Comparison of ENCODE assay signal across 26 cellular contexts in the genomic region with DNA sequence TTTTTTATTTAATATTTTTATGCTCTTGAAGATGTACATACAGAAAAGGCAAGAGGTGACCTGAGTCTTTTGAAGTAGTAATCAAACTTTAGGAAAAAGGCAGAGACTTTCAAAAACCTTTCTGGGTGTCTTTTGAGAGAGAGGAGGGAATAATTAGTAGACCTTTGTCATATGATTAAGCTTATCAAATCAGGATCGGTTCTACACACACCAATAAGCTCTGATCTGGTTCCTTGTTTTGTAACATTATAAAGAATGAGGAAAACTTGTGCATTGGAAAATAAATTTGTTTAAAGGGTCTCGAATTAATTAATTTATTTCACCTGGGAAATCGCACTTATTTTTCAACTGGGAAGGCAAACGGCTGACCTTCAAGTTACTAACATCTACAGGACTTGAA. TPM values are rescaled to one million over a fixed set of nuclear protein-coding genes. Genes with fewer than 3 reads are reported as not detected.
DNase-seq lines count a peak whose midpoint lies in the region; ATAC-seq and TF ChIP-seq lines count a peak whose summit lies in the region.
"Had no signal": no experiment of that assay in that cellular context is flagged by ENCODE, and none has a peak within 500 bp of the region (broad histone marks: within the 10 kb centered on the region; RNA-seq: fewer than 3 reads in every experiment).

No MANE protein-coding gene starts in this region.

- TF ChIP-seq POLR2A in esophagus squamous epithelium (IDR thresholded peaks at IDR 0.05), result no peak

- no peaks in the 10 kb centered on the region for H3K36me3 Mint-ChIP-seq in T-helper 2 cell treated with Interferon-gamma antibody and Interleukin-4, amounts not matched to agents 5 μg/mL and 100 μg/mL, for 36 hours (ENCODE audit: low read depth)
- H3K36me3 Mint-ChIP-seq: activated CD8-positive, alpha-beta memory T cell treated with anti-CD3 and anti-CD28 coated beads, Interleukin-2, amount 10 ng/mL, durations not matched to agents 7 days and 5 days; activated naive CD8-positive, alpha-beta T cell treated with anti-CD3 and anti-CD28 coated beads for 36 hours; CD8-positive, alpha-beta T cell; stimulated activated effector memory CD8-positive, alpha-beta T cell treated with anti-CD3 and anti-CD28 coated beads, Interleukin-12 subunit alpha, Interleukin-12 subunit beta, amount 100 ng/mL, for 72 hours; T-cell had no signal

- H3K4me1 ChIP-seq in esophagus squamous epithelium (peaks cover 0 to 24% (median 19%) of the 10 kb centered on the region in 3 donors), skeletal muscle satellite cell (ENCODE audit: control insufficient read depth, insufficient read depth, low read length) (peaks cover 28% of the 10 kb centered on the region)
- H3K4me1 ChIP-seq: foreskin keratinocyte, parathyroid adenoma had no signal

- H3K4me2 ChIP-seq in skeletal muscle satellite cell (ENCODE audit: low read length), result peak overlapping the region; percentile 95

- H3K27me3 ChIP-seq in esophagus squamous epithelium, result peaks cover 2 to 96% (median 18%) of the 10 kb centered on the region in 4 donors
- no peaks in the 10 kb centered on the region for H3K27me3 ChIP-seq in skeletal muscle satellite cell (ENCODE audit: control insufficient read depth, insufficient read depth, low read length)

- no peak for ATAC-seq in HG02840 (IDR thresholded peaks at IDR 0.05; ENCODE audit: low FRiP score, unreplicated experiment)
- ATAC-seq in HG03045 (IDR thresholded peaks at IDR 0.05; ENCODE audit: unreplicated experiment), result no peak
- ATAC-seq: activated CD8-positive, alpha-beta memory T cell treated with anti-CD3 and anti-CD28 coated beads, Interleukin-2, amount 10 ng/mL, durations not matched to agents 7 days and 5 days; CD8-positive, alpha-beta T cell; foreskin keratinocyte; HepG2; right lobe of liver; stimulated activated effector memory CD8-positive, alpha-beta T cell treated with anti-CD3 and anti-CD28 coated beads, Interleukin-12 subunit alpha, Interleukin-12 subunit beta, amount 100 ng/mL, for 72 hours; T-cell had no signal

- peak overlapping the region; percentile 16 to 58 (median 44) for H3K4me3 ChIP-seq in esophagus squamous epithelium
- H3K4me3 ChIP-seq in skeletal muscle satellite cell (ENCODE audit: low read length), result no peak overlapping the region
- H3K4me3 ChIP-seq: right lobe of liver had no signal

- peak; percentile 30 for DNase-seq in EL
- DNase-seq in NCI-H69 (lab: John Stamatoyannopoulos, UW), result peak; percentile 39
- DNase-seq in esophagus squamous epithelium (lab: John Stamatoyannopoulos, UW), result no peak
- no peak for DNase-seq in GM13977 (ENCODE audit: low spot score)
- no peak for DNase-seq in T-helper 2 cell treated with Interferon-gamma antibody and Interleukin-4, amounts not matched to agents 5 μg/mL and 100 μg/mL, for 36 hours (ENCODE audit: low spot score)
- DNase-seq: activated CD4-positive, alpha-beta T cell treated with anti-CD3 and anti-CD28 coated beads, Interleukin-2, amount 10 ng/mL, durations not matched to agents 24 days and 14 days; activated CD8-positive, alpha-beta memory T cell treated with anti-CD3 and anti-CD28 coated beads, Interleukin-2, amount 10 ng/mL, durations not matched to agents 7 days and 5 days; activated naive CD8-positive, alpha-beta T cell treated with anti-CD3 and anti-CD28 coated beads for 36 hours; CD8-positive, alpha-beta T cell; cortex of kidney; foreskin keratinocyte; NCI-H1436; NCI-H2171; NCI-H526; right lobe of liver; Right ventricle myocardium superior; T-cell had no signal

- TF ChIP-seq CTCF in esophagus squamous epithelium (IDR thresholded peaks at IDR 0.05), result no peak
- no peak for TF ChIP-seq CTCF in GM13977 (IDR thresholded peaks at IDR 0.05; ENCODE audit: extremely low read depth, insufficient read depth, missing control alignments)

- no peak overlapping the region for H3K27ac Mint-ChIP-seq in T-helper 2 cell treated with Interferon-gamma antibody and Interleukin-4, amounts not matched to agents 5 μg/mL and 100 μg/mL, for 36 hours
- H3K27ac Mint-ChIP-seq: activated CD4-positive, alpha-beta T cell treated with anti-CD3 and anti-CD28 coated beads, Interleukin-2, amount 10 ng/mL, durations not matched to agents 24 days and 14 days; activated CD8-positive, alpha-beta memory T cell treated with anti-CD3 and anti-CD28 coated beads, Interleukin-2, amount 10 ng/mL, durations not matched to agents 7 days and 5 days; activated naive CD8-positive, alpha-beta T cell treated with anti-CD3 and anti-CD28 coated beads for 36 hours; CD8-positive, alpha-beta T cell; stimulated activated effector memory CD8-positive, alpha-beta T cell treated with anti-CD3 and anti-CD28 coated beads, Interleukin-12 subunit alpha, Interleukin-12 subunit beta, amount 100 ng/mL, for 72 hours; T-cell had no signal

- in situ Hi-C loops in GM13977 (cut with MboI; ENCODE audit: low pct_unique_long_range_greater_than_20kb, low sequenced_read_pairs, unreplicated experiment), result no loop called here

- H3K9me3 ChIP-seq in esophagus squamous epithelium (no peaks in the 10 kb centered on the region), skeletal muscle satellite cell (replicated peaks; ENCODE audit: low read length) (no peaks in the 10 kb centered on the region)
- H3K9me3 ChIP-seq: right lobe of liver had no signal

- H3K36me3 ChIP-seq in esophagus squamous epithelium (no peaks in the 10 kb centered on the region), skeletal muscle satellite cell (ENCODE audit: insufficient read depth, low read length) (no peaks in the 10 kb centered on the region)
- H3K36me3 ChIP-seq: right lobe of liver had no signal

- WGBS in esophagus squamous epithelium, 2 donors, result 25 to 37% methylated on average over 4 of the region's 4 CpGs

- H3K4me3 Mint-ChIP-seq in T-helper 2 cell treated with Interferon-gamma antibody and Interleukin-4, amounts not matched to agents 5 μg/mL and 100 μg/mL, for 36 hours, result no peak overlapping the region
- H3K4me3 Mint-ChIP-seq: activated CD4-positive, alpha-beta T cell treated with anti-CD3 and anti-CD28 coated beads, Interleukin-2, amount 10 ng/mL, durations not matched to agents 24 days and 14 days; activated CD8-positive, alpha-beta memory T cell treated with anti-CD3 and anti-CD28 coated beads, Interleukin-2, amount 10 ng/mL, durations not matched to agents 7 days and 5 days; activated naive CD8-positive, alpha-beta T cell treated with anti-CD3 and anti-CD28 coated beads for 36 hours; CD8-positive, alpha-beta T cell; T-cell had no signal

- intact Hi-C loops in esophagus squamous epithelium (cut with DNase I), result no loop called here

- H3K27me3 Mint-ChIP-seq in T-helper 2 cell treated with Interferon-gamma antibody and Interleukin-4, amounts not matched to agents 5 μg/mL and 100 μg/mL, for 36 hours (ENCODE audit: low read depth), result peaks cover 57% of the 10 kb centered on the region

- peaks cover 4% of the 10 kb centered on the region for H3K4me1 Mint-ChIP-seq in T-helper 2 cell treated with Interferon-gamma antibody and Interleukin-4, amounts not matched to agents 5 μg/mL and 100 μg/mL, for 36 hours (ENCODE audit: low read depth)
- H3K4me1 Mint-ChIP-seq: activated CD4-positive, alpha-beta T cell treated with anti-CD3 and anti-CD28 coated beads, Interleukin-2, amount 10 ng/mL, durations not matched to agents 24 days and 14 days; activated CD8-positive, alpha-beta memory T cell treated with anti-CD3 and anti-CD28 coated beads, Interleukin-2, amount 10 ng/mL, durations not matched to agents 7 days and 5 days; activated naive CD8-positive, alpha-beta T cell treated with anti-CD3 and anti-CD28 coated beads for 36 hours had no signal

- no peaks in the 10 kb centered on the region for H3K9me3 Mint-ChIP-seq in T-helper 2 cell treated with Interferon-gamma antibody and Interleukin-4, amounts not matched to agents 5 μg/mL and 100 μg/mL, for 36 hours
- H3K9me3 Mint-ChIP-seq: activated naive CD8-positive, alpha-beta T cell treated with anti-CD3 and anti-CD28 coated beads for 36 hours; CD8-positive, alpha-beta T cell; stimulated activated effector memory CD8-positive, alpha-beta T cell treated with anti-CD3 and anti-CD28 coated beads, Interleukin-12 subunit alpha, Interleukin-12 subunit beta, amount 100 ng/mL, for 72 hours had no signal

- no peak overlapping the region for H3K9ac ChIP-seq in skeletal muscle satellite cell (ENCODE audit: low read depth, low read length)
- H3K9ac ChIP-seq: parathyroid adenoma had no signal

- peak overlapping the region; percentile 67 to 91 (median 84) for H3K27ac ChIP-seq in esophagus squamous epithelium
- H3K27ac ChIP-seq: foreskin keratinocyte, parathyroid adenoma, right lobe of liver had no signal

RNA-seq across cellular contexts. Expression of gene TWIST1, which starts 11.9 kb away (rescaled TPM):
- total RNA-seq in esophagus squamous epithelium, result 10 to 100 TPM in 1 of 4 donors, 1 to 10 TPM in 2, not detected in 1; 2.5 to 20.0 (median 8.0) TPM
- total RNA-seq in skeletal muscle satellite cell (2012; rRNA removed), result 37.5 and 41.9 TPM in 2 replicates
- total RNA-seq: activated naive CD8-positive, alpha-beta T cell treated with anti-CD3 and anti-CD28 coated beads for 36 hours; CD8-positive, alpha-beta T cell; HepG2; lung microvascular endothelial cell had no signal

RNA-seq across cellular contexts. Expression of gene FERD3L, which starts 39.7 kb away (rescaled TPM):
- not detected for total RNA-seq in esophagus squamous epithelium
- total RNA-seq in skeletal muscle satellite cell (2012; rRNA removed), result not detected in 2 replicates
- total RNA-seq: activated CD4-positive, alpha-beta T cell treated with anti-CD3 and anti-CD28 coated beads, Interleukin-2, amount 10 ng/mL, durations not matched to agents 24 days and 14 days; activated CD8-positive, alpha-beta memory T cell treated with anti-CD3 and anti-CD28 coated beads, Interleukin-2, amount 10 ng/mL, durations not matched to agents 7 days and 5 days; activated naive CD8-positive, alpha-beta T cell treated with anti-CD3 and anti-CD28 coated beads for 36 hours; CD8-positive, alpha-beta T cell; foreskin keratinocyte; H7; HepG2; lung microvascular endothelial cell; myocyte; right lobe of liver; Right ventricle myocardium superior; T-cell had no signal

Comparison
In these comparisons a context has a peak if more than half of its experiments do, and no peak if none do; other contexts are left out.
1. DNase-seq: peak in EL (single experiment) and NCI-H69 (single experiment); none in esophagus squamous epithelium (single experiment), GM13977 (single experiment) and T-helper 2 cell treated with Interferon-gamma antibody and Interleukin-4, amounts not matched to agents 5 μg/mL and 100 μg/mL, for 36 hours (single experiment).